14 cellular contexts compared by ENCODE assay signal in the genomic region with DNA sequence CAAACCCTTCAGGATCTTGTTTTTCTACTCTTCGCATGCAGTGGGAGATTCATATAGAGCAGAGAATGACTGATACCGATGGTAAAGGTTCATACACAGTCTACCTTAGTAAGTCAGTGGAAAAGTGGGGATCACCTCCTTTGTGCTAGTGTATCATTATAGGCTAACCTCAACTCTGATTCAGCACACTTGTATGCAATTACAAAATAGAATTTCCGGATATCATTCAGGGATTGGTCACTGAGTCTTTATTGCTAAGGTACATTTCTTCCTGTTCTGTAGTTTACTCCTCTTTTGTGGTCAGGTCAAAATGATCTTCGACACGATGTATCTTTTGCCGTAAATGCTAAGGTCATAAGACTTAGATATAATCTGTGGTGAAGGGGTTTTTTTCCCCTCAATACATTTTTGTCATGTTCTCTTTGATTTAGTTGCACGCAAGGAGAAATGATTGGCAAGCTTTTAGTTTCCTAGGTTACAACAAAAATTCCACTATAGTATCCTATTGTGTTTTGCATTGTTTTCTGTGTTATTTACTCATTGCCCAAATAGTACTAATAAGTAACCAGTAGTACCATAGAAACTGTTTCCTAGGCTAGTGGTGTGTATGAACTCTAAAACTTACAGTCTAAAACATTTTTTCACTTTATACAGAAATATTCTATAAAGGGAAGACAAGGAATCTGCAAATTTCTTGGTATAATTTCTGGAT. TPM values are rescaled to one million over a fixed set of nuclear protein-coding genes. Genes with fewer than 3 reads are reported as not detected.
DNase-seq lines count a peak whose midpoint lies in the region; ATAC-seq and TF ChIP-seq lines count a peak whose summit lies in the region.
"Had no signal": no experiment of that assay in that cellular context is flagged by ENCODE, and none has a peak within 500 bp of the region (broad histone marks: within the 10 kb centered on the region; RNA-seq: fewer than 3 reads in every experiment).

No MANE protein-coding gene starts in this region.

- H3K36me3 Mint-ChIP-seq in activated T-cell treated with anti-CD3 and anti-CD28 coated beads, Interleukin-2, amount 50 U/mL, for 72 hours (ENCODE audit: insufficient read depth in 2 of 2): no peaks in the 10 kb centered on the region
- H3K36me3 Mint-ChIP-seq in T-helper 2 cell treated with Interferon-gamma antibody and Interleukin-4, amounts not matched to agents 5 μg/mL and 100 μg/mL, for 36 hours (ENCODE audit: low read depth): no peaks in the 10 kb centered on the region
- no peaks in the 10 kb centered on the region for H3K36me3 Mint-ChIP-seq in mesothelial cell of epicardium

- peaks cover 8% of the 10 kb centered on the region for H3K4me1 Mint-ChIP-seq in activated T-cell treated with anti-CD3 and anti-CD28 coated beads, Interleukin-2, amount 50 U/mL, for 72 hours (ENCODE audit: low read depth)
- peaks cover 15% of the 10 kb centered on the region for H3K4me1 Mint-ChIP-seq in T-helper 2 cell treated with Interferon-gamma antibody and Interleukin-4, amounts not matched to agents 5 μg/mL and 100 μg/mL, for 36 hours (ENCODE audit: low read depth)
- no peaks in the 10 kb centered on the region for H3K4me1 Mint-ChIP-seq in mesothelial cell of epicardium

- H3K27ac Mint-ChIP-seq in activated T-cell treated with anti-CD3 and anti-CD28 coated beads, Interleukin-2, amount 50 U/mL, for 72 hours: peak overlapping the region; percentile 60
- H3K27ac Mint-ChIP-seq in T-helper 2 cell treated with Interferon-gamma antibody and Interleukin-4, amounts not matched to agents 5 μg/mL and 100 μg/mL, for 36 hours: no peak overlapping the region
- no peak overlapping the region for H3K27ac Mint-ChIP-seq in mesothelial cell of epicardium

- peaks cover 5% of the 10 kb centered on the region for H3K27me3 Mint-ChIP-seq in activated T-cell treated with anti-CD3 and anti-CD28 coated beads, Interleukin-2, amount 50 U/mL, for 72 hours (ENCODE audit: low read depth)
- H3K27me3 Mint-ChIP-seq in T-helper 2 cell treated with Interferon-gamma antibody and Interleukin-4, amounts not matched to agents 5 μg/mL and 100 μg/mL, for 36 hours (ENCODE audit: low read depth): peaks cover 3% of the 10 kb centered on the region
- H3K27me3 Mint-ChIP-seq in mesothelial cell of epicardium (ENCODE audit: low read depth): no peaks in the 10 kb centered on the region

- peak overlapping the region in 1 of 2 donors; percentile 29 for H3K4me3 Mint-ChIP-seq in activated T-cell treated with anti-CD3 and anti-CD28 coated beads, Interleukin-2, amount 50 U/mL, for 72 hours
- peak overlapping the region; percentile 1 for H3K4me3 Mint-ChIP-seq in T-helper 2 cell treated with Interferon-gamma antibody and Interleukin-4, amounts not matched to agents 5 μg/mL and 100 μg/mL, for 36 hours
- H3K4me3 Mint-ChIP-seq in mesothelial cell of epicardium: no peak overlapping the region

- TF ChIP-seq CTCF in mesothelial cell of epicardium (IDR thresholded peaks at IDR 0.05; ENCODE audit: unreplicated experiment): no peak

- H3K9me3 Mint-ChIP-seq in activated T-cell treated with anti-CD3 and anti-CD28 coated beads, Interleukin-2, amount 50 U/mL, for 72 hours: peaks cover 2% of the 10 kb centered on the region in 2 donors
- H3K9me3 Mint-ChIP-seq in T-helper 2 cell treated with Interferon-gamma antibody and Interleukin-4, amounts not matched to agents 5 μg/mL and 100 μg/mL, for 36 hours: peaks cover 4% of the 10 kb centered on the region
- peaks cover 17% of the 10 kb centered on the region for H3K9me3 Mint-ChIP-seq in mesothelial cell of epicardium

- ATAC-seq in activated T-cell treated with anti-CD3 and anti-CD28 coated beads, Interleukin-2, amount 50 U/mL, for 72 hours (replicated peaks in 1 of 2): peak; percentile 96
- ATAC-seq in HG03432 (IDR thresholded peaks at IDR 0.05; ENCODE audit: unreplicated experiment): peak; percentile 43
- ATAC-seq: lower lobe of right lung had no signal

- DNase-seq in activated T-cell treated with anti-CD3 and anti-CD28 coated beads, Interleukin-2, amount 50 U/mL, for 72 hours: no peak
- DNase-seq in activated T-cell treated with anti-CD3 and anti-CD28 coated beads, Interleukin-2, amount 50 U/mL, for 48 hours: no peak
- no peak for DNase-seq in T-helper 2 cell treated with Interferon-gamma antibody and Interleukin-4, amounts not matched to agents 5 μg/mL and 100 μg/mL, for 36 hours (ENCODE audit: low spot score)
- DNase-seq in non-pigmented ciliary epithelial cell (ENCODE audit: low read depth): peak; percentile 67
- no peak for DNase-seq in mesothelial cell of epicardium (ENCODE audit: low spot score in 2 of 2, unreplicated experiment in 2 of 2)
- no peak for DNase-seq in midbrain (lab: John Stamatoyannopoulos, UW)
- DNase-seq in stimulated activated naive CD4-positive, alpha-beta T cell (lab: John Stamatoyannopoulos, UW): no peak
- DNase-seq: Caco-2, lower lobe of right lung, NCI-H1105, NCI-H510A treated with DMSO at 0.1 percent for 48 hours, Right ventricle myocardium superior, uterus had no signal

RNA-seq across cellular contexts. Expression of a gene that starts 35.7 kb away (rescaled TPM):
- total RNA-seq in activated T-cell treated with anti-CD3 and anti-CD28 coated beads, Interleukin-2, amount 50 U/mL, for 72 hours: 1 to 10 TPM; 4.9 to 5.7 TPM
- 10.1 to 12.5 TPM (median 11.8 TPM) in 3 replicates for total RNA-seq in mesothelial cell of epicardium
